In the genomic region with DNA sequence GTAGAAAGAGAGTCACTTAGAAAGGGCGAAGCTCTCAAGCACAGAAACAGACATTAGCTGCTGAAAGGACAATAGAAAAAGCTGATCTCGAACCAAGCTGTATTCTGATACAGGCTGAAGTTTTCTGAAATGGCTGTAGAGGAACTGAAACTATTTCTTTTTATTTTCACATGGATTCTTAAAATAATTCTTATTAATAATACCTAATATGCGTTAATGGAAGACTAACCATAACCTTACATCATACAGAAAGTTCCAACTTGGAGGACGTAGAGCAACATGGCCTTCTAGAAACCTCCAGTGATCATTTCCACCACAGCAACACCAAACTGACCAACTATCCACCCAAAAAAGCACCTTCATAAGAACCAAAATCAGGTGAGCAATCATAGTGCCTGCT, we compare ENCODE assay signal across 18 cellular contexts.
"Had no signal": no experiment of that assay in that cellular context is flagged by ENCODE, and none has a peak within 500 bp of the region (broad histone marks: within the 10 kb centered on the region; RNA-seq: fewer than 3 reads in every experiment).

No MANE protein-coding gene starts in this region.

- H3K9me3 ChIP-seq: ascending aorta, left ventricle myocardium inferior, stomach, thoracic aorta had no signal

- H3K27me3 Mint-ChIP-seq: activated CD4-positive, alpha-beta memory T cell treated with anti-CD3 and anti-CD28 coated beads, Interleukin-2, amount 10 ng/mL, durations not matched to agents 7 days and 5 days had no signal

- H3K4me3 Mint-ChIP-seq: activated CD4-positive, alpha-beta memory T cell treated with anti-CD3 and anti-CD28 coated beads, Interleukin-2, amount 10 ng/mL, durations not matched to agents 7 days and 5 days; activated CD4-positive, alpha-beta T cell treated with anti-CD3 and anti-CD28 coated beads for 36 hours; activated naive CD8-positive, alpha-beta T cell treated with anti-CD3 and anti-CD28 coated beads, Interleukin-2, amount 50 U/mL, for 24 hours; nephron progenitor cell had no signal

- H3K27ac ChIP-seq: ascending aorta, left ventricle myocardium inferior, stomach, thoracic aorta, VCaP had no signal

- H3K27me3 ChIP-seq: ascending aorta, stomach had no signal

- DNase-seq: activated CD4-positive, alpha-beta memory T cell treated with anti-CD3 and anti-CD28 coated beads, Interleukin-2, amount 10 ng/mL, durations not matched to agents 7 days and 5 days; activated CD4-positive, alpha-beta T cell treated with anti-CD3 and anti-CD28 coated beads for 36 hours; activated CD8-positive, alpha-beta memory T cell treated with anti-CD3 and anti-CD28 coated beads, Interleukin-2, amount 50 U/mL, for 48 hours; activated naive CD4-positive, alpha-beta T cell; activated naive CD8-positive, alpha-beta T cell treated with anti-CD3 and anti-CD28 coated beads, Interleukin-2, amount 50 U/mL, for 24 hours; foreskin melanocyte; left ventricle myocardium inferior; mesenchymal stem cell; nephron progenitor cell; stimulated activated CD4-positive, alpha-beta T cell treated with anti-CD3 and anti-CD28 coated beads, Interleukin-15, amount 100 ng/mL, for 24 hours; stimulated activated CD4-positive, alpha-beta T cell treated with anti-CD3 and anti-CD28 coated beads, Interleukin-4, amount 100 ng/mL, for 24 hours; stomach had no signal

- H3K27ac Mint-ChIP-seq: activated CD4-positive, alpha-beta memory T cell treated with anti-CD3 and anti-CD28 coated beads, Interleukin-2, amount 10 ng/mL, durations not matched to agents 7 days and 5 days; activated CD4-positive, alpha-beta T cell treated with anti-CD3 and anti-CD28 coated beads for 36 hours; activated naive CD8-positive, alpha-beta T cell treated with anti-CD3 and anti-CD28 coated beads, Interleukin-2, amount 50 U/mL, for 24 hours; nephron progenitor cell had no signal

- H3K4me1 ChIP-seq: ascending aorta, left ventricle myocardium inferior, stomach had no signal

- ATAC-seq: activated CD4-positive, alpha-beta T cell treated with anti-CD3 and anti-CD28 coated beads for 36 hours; activated naive CD8-positive, alpha-beta T cell treated with anti-CD3 and anti-CD28 coated beads, Interleukin-2, amount 50 U/mL, for 24 hours had no signal

- H3K4me3 ChIP-seq: ascending aorta, left ventricle myocardium inferior, stomach, thoracic aorta had no signal

- H3K9me3 Mint-ChIP-seq: activated CD4-positive, alpha-beta memory T cell treated with anti-CD3 and anti-CD28 coated beads, Interleukin-2, amount 10 ng/mL, durations not matched to agents 7 days and 5 days; activated naive CD8-positive, alpha-beta T cell treated with anti-CD3 and anti-CD28 coated beads, Interleukin-2, amount 50 U/mL, for 24 hours had no signal

- FAIRE-seq: colon, endothelial cell of umbilical vein, keratinocyte had no signal

- H3K36me3 ChIP-seq: ascending aorta, left ventricle myocardium inferior, stomach, thoracic aorta had no signal

- H3K4me1 Mint-ChIP-seq: activated CD4-positive, alpha-beta memory T cell treated with anti-CD3 and anti-CD28 coated beads, Interleukin-2, amount 10 ng/mL, durations not matched to agents 7 days and 5 days; activated CD4-positive, alpha-beta T cell treated with anti-CD3 and anti-CD28 coated beads for 36 hours; activated naive CD8-positive, alpha-beta T cell treated with anti-CD3 and anti-CD28 coated beads, Interleukin-2, amount 50 U/mL, for 24 hours had no signal
